ENCODE assay signal across 1 cellular context in genomic region chr12:46442723-46443122, GRCh38.
A peak's percentile ranks its signal among the peaks of the same experiment; 100 is the strongest.
TF ChIP-seq lines count a peak whose summit lies in the region.

No MANE protein-coding gene starts in this region.

TF ChIP-seq in HCT116, 20 proteins besides CTCF, POLR2A, EP300 and RAD21 (continued from another document):
- TF ChIP-seq ATF3 (IDR thresholded peaks at IDR 0.05) (no peak), SP1 (IDR thresholded peaks at IDR 0.05; ENCODE audit: low read depth) (peak; percentile 74), EZH2phosphoT487 (IDR thresholded peaks at IDR 0.05; ENCODE audit: borderline replicate concordance) (no peak), SIN3A (IDR thresholded peaks at IDR 0.05; ENCODE audit: low read depth) (no peak; the same call in 1 of the 2 replicates), ZFX (IDR thresholded peaks at IDR 0.05) (no peak), JUND (IDR thresholded peaks at IDR 0.05) (peak; percentile 83)
TF ChIP-seq in HCT116: peak in this region for 7.
